In genomic region chr15:75675579-75676404, GRCh38 we compare ENCODE assay signal across 28 cellular contexts. TPM values are rescaled to one million over a fixed set of nuclear protein-coding genes. Genes with fewer than 3 reads are reported as not detected.
A peak's percentile ranks its signal among the peaks of the same experiment; 100 is the strongest.
DNase-seq lines count a peak whose midpoint lies in the region; ATAC-seq and TF ChIP-seq lines count a peak whose summit lies in the region.
"Had no signal": no experiment of that assay in that cellular context is flagged by ENCODE, and none has a peak within 500 bp of the region (broad histone marks: within the 10 kb centered on the region; RNA-seq: fewer than 3 reads in every experiment).

No MANE protein-coding gene starts in this region.

- H3K18ac ChIP-seq in neuronal stem cell (ENCODE audit: low read length): peak overlapping the region; percentile 45

- H3K4me1 ChIP-seq in neuronal stem cell (ENCODE audit: control insufficient read depth in 2 of 2, insufficient read depth in 1 of 2, low read depth in 1 of 2, low read length in 2 of 2): peaks cover 12 to 31% of the 10 kb centered on the region in 2 donors
- peaks cover 0 to 58% (median 30%) of the 10 kb centered on the region in 4 donors for H3K4me1 ChIP-seq in tibial nerve

- H3K27me3 ChIP-seq in neuronal stem cell (ENCODE audit: control insufficient read depth in 3 of 3, insufficient read depth in 3 of 3, low read depth in 1 of 3, low read length in 3 of 3) (no peaks in the 10 kb centered on the region), tibial nerve (no peaks in the 10 kb centered on the region)
- H3K27me3 ChIP-seq: foreskin keratinocyte, left lung, testis had no signal

- H3K4ac ChIP-seq in neuronal stem cell (ENCODE audit: low read length): no peak overlapping the region

- no peak overlapping the region for H4K8ac ChIP-seq in neuronal stem cell (ENCODE audit: low read depth, low read length)

- peak overlapping the region; percentile 63 for H3K14ac ChIP-seq in neuronal stem cell (ENCODE audit: low read length)

- no peak overlapping the region for H2BK12ac ChIP-seq in neuronal stem cell (ENCODE audit: low read length)

- WGBS in neuronal stem cell (ENCODE audit: extremely low coverage in 2 of 2, insufficient read length in 2 of 2, insufficient replicate concordance in 1 of 2), 2 donors: no CpG with 5 or more reads among the region's 41 CpGs
- 82 to 87% methylated on average over 12 to 34 of the region's 41 CpGs for WGBS in tibial nerve, 2 donors

- H3K4me3 ChIP-seq in neuronal stem cell (ENCODE audit: low read length in 2 of 2) (no peak overlapping the region), tibial nerve (no peak overlapping the region)
- H3K4me3 ChIP-seq: left lung, testis had no signal

- no peak for TF ChIP-seq POLR2A in tibial nerve (IDR thresholded peaks at IDR 0.05)

- ATAC-seq in left ventricle myocardium superior (peak; percentile 8), HG03175 (IDR thresholded peaks at IDR 0.05; ENCODE audit: unreplicated experiment) (no peak)
- ATAC-seq: foreskin keratinocyte; left lung; stimulated activated memory B cell treated with anti-CD40 and anti-IgM and Interleukin-4, amounts not matched to agents 10 μg/mL and 1 μg/mL and 100 μg/mL, for 72 hours had no signal

- H3K4me2 ChIP-seq in neuronal stem cell (ENCODE audit: insufficient read depth, low read length, poor library complexity, severe bottlenecking): no peak overlapping the region

- H3K79me1 ChIP-seq in neuronal stem cell (ENCODE audit: low read depth, low read length): no peaks in the 10 kb centered on the region

- DNase-seq in left ventricle myocardium superior (peak; percentile 64), neuronal stem cell (ENCODE audit: low spot score) (no peak), tibial nerve (ENCODE audit: low spot score in 2 of 2) (no peak), DMS53 (lab: John Stamatoyannopoulos, UW) (no peak), HT-29 (ENCODE audit: low spot score) (no peak)
- DNase-seq in activated T-cell treated with anti-CD3 and anti-CD28 coated beads, Interleukin-2, amount 50 U/mL, for 48 hours: no peak
- DNase-seq: activated B cell treated with CpG ODN at 0.5 μM for 24 hours; activated CD4-positive, alpha-beta T cell treated with anti-CD3 and anti-CD28 coated beads, Interleukin-2, amount 50 U/mL, for 4 hours; activated CD8-positive, alpha-beta memory T cell treated with anti-CD3 and anti-CD28 coated beads, Interleukin-2, amount 50 U/mL, for 4 hours; activated effector memory CD4-positive, alpha-beta T cell treated with Interleukin-2 at 50 U/mL for 16 hours; activated naive CD8-positive, alpha-beta T cell treated with anti-CD3 and anti-CD28 coated beads, Interleukin-2, amount 10 ng/mL, durations not matched to agents 7 days and 5 days; cerebellar nuclear complex; DND-41; effector CD4-positive, alpha-beta T cell; foreskin keratinocyte; GOT3; NCI-H1105; NCI-H1930; NCI-H774; small intestine; testis had no signal

- H2BK120ac ChIP-seq in neuronal stem cell (ENCODE audit: low read depth, low read length): no peak overlapping the region

- no peak for TF ChIP-seq CTCF in tibial nerve (IDR thresholded peaks at IDR 0.05)

- intact Hi-C loops in left ventricle myocardium superior (cut with micrococcal nuclease): no loop called here

- no peak for TF ChIP-seq EP300 in tibial nerve (IDR thresholded peaks at IDR 0.05)

- H3K23ac ChIP-seq in neuronal stem cell (ENCODE audit: low read depth, low read length, poor library complexity): peak overlapping the region; percentile 38

- H3K27ac ChIP-seq in cingulate gyrus (ENCODE audit: low read depth, low read length): peak overlapping the region; percentile 19
- no peak overlapping the region for H3K27ac ChIP-seq in neuronal stem cell (replicated peaks; ENCODE audit: low read length)
- peak overlapping the region in 3 of 4 donors; percentile 23 to 87 (median 75) for H3K27ac ChIP-seq in tibial nerve
- H3K27ac ChIP-seq: C4-2B, epithelial cell of prostate, foreskin keratinocyte, left lung, testis had no signal

- H2BK5ac ChIP-seq in neuronal stem cell (ENCODE audit: low read length): no peak overlapping the region

- peak overlapping the region; percentile 59 for H4K91ac ChIP-seq in neuronal stem cell (ENCODE audit: low read depth, low read length, poor library complexity)

- H3K9me3 ChIP-seq in neuronal stem cell (replicated peaks in 1 of 2; ENCODE audit: control insufficient read depth in 2 of 2, insufficient read depth in 1 of 2, low read depth in 1 of 2, low read length in 2 of 2) (no peaks in the 10 kb centered on the region), tibial nerve (no peaks in the 10 kb centered on the region)
- H3K9me3 ChIP-seq: left lung, testis had no signal

- H2BK15ac ChIP-seq in neuronal stem cell (ENCODE audit: low read length): no peak overlapping the region

- H3K36me3 ChIP-seq in neuronal stem cell (replicated peaks in 1 of 2; ENCODE audit: control insufficient read depth in 2 of 2, insufficient read depth in 2 of 2, low read length in 2 of 2) (no peaks in the 10 kb centered on the region), tibial nerve (peaks cover 0 to 52% (median 2%) of the 10 kb centered on the region in 3 donors)
- H3K36me3 ChIP-seq: left lung had no signal

- no peak overlapping the region for H2AFZ ChIP-seq in neuronal stem cell (ENCODE audit: low read length)

- peak overlapping the region; percentile 26 for H2AK5ac ChIP-seq in neuronal stem cell (ENCODE audit: low read depth, low read length)

- H3K9ac ChIP-seq in neuronal stem cell (ENCODE audit: low read depth, low read length, poor library complexity): peak overlapping the region; percentile 52

RNA-seq across cellular contexts. Expression of gene SNX33, which starts 28.1 kb away (rescaled TPM):
- total RNA-seq in left ventricle myocardium superior (12.0 TPM), tibial nerve (10 to 100 TPM; 29.7 to 44.9 (median 31.1) TPM)
- 9.8 TPM for polyA plus RNA-seq in neuronal stem cell (2013, experiment 1 of 2)
- 10.7 TPM for polyA plus RNA-seq in neuronal stem cell (2013, experiment 2 of 2)
- total RNA-seq in HT-29 (2014; rRNA removed; shearing (Covaris generic)): 25.6 and 27.3 TPM in 2 replicates

RNA-seq across cellular contexts. Expression of gene IMP3, which starts 35.8 kb away (rescaled TPM):
- total RNA-seq in left ventricle myocardium superior (45.3 TPM), tibial nerve (100 to 1,000 TPM; 163 to 179 (median 170) TPM)
- polyA plus RNA-seq in neuronal stem cell (2013, experiment 1 of 2): 51.8 TPM
- 51.5 TPM for polyA plus RNA-seq in neuronal stem cell (2013, experiment 2 of 2)
- 186 and 250 TPM in 2 replicates for total RNA-seq in HT-29 (2014; rRNA removed; shearing (Covaris generic))

RNA-seq across cellular contexts. Expression of gene CSPG4, which starts 36.9 kb away (rescaled TPM):
- 5.2 TPM for total RNA-seq in left ventricle myocardium superior
- polyA plus RNA-seq in neuronal stem cell (2013, experiment 1 of 2): 0.11 TPM
- polyA plus RNA-seq in neuronal stem cell (2013, experiment 2 of 2): 0.10 TPM
- total RNA-seq in tibial nerve: 100 to 1,000 TPM; 100 to 132 (median 115) TPM
- 8.9 and 10.7 TPM in 2 replicates for total RNA-seq in HT-29 (2014; rRNA removed; shearing (Covaris generic))
- total RNA-seq: activated B cell treated with CpG ODN at 0.5 μM for 24 hours; activated naive CD8-positive, alpha-beta T cell treated with anti-CD3 and anti-CD28 coated beads, Interleukin-2, amount 10 ng/mL, durations not matched to agents 7 days and 5 days; OCI-LY7 had no signal

RNA-seq across cellular contexts. Expression of gene SNUPN, which starts 50.3 kb away (rescaled TPM):
- total RNA-seq in left ventricle myocardium superior (18.1 TPM), tibial nerve (10 to 100 TPM; 16.3 to 35.1 (median 23.7) TPM)
- 15.5 TPM for polyA plus RNA-seq in neuronal stem cell (2013, experiment 1 of 2)
- polyA plus RNA-seq in neuronal stem cell (2013, experiment 2 of 2): 14.9 TPM
- total RNA-seq in HT-29 (2014; rRNA removed; shearing (Covaris generic)): 27.2 and 30.6 TPM in 2 replicates
